ENCODE assay signal across 8 cellular contexts in genomic region chr17:80005360-80006338, GRCh38. TPM values are rescaled to one million over a fixed set of nuclear protein-coding genes. Genes with fewer than 3 reads are reported as not detected.
DNase-seq lines count a peak whose midpoint lies in the region; ATAC-seq and TF ChIP-seq lines count a peak whose summit lies in the region.

No MANE protein-coding gene starts in this region.

- H3K27ac Mint-ChIP-seq in stimulated activated naive CD8-positive, alpha-beta T cell treated with anti-CD3 and anti-CD28 coated beads, Interleukin-15, amount 100 ng/mL, for 72 hours, result peak overlapping the region in 1 of 2 donors; percentile 91

- no peak for TF ChIP-seq POLR2A in NB4 (IDR thresholded peaks at IDR 0.05; ENCODE audit: extremely low read depth, insufficient read length)

- DNase-seq in NCI-H510A treated with DMSO at 0.1 percent for 48 hours (lab: John Stamatoyannopoulos, UW) (peak; percentile 34), NCI-H510A (lab: John Stamatoyannopoulos, UW) (no peak), NB4 (ENCODE audit: low read depth) (peak; percentile 63), ecto neural progenitor cell (ENCODE audit: low spot score) (peak; percentile 83), lung microvascular endothelial cell (ENCODE audit: low read depth in 2 of 2) (peak; percentile 45 to 69)
- DNase-seq in activated CD4-positive, alpha-beta T cell treated with anti-CD3 and anti-CD28 coated beads for 48 hours, result peak; percentile 66
- DNase-seq in stimulated activated naive CD8-positive, alpha-beta T cell treated with anti-CD3 and anti-CD28 coated beads, Interleukin-15, amount 100 ng/mL, for 72 hours, result peak; percentile 71 to 73

- no peak overlapping the region for H3K4me3 ChIP-seq in NB4 (ENCODE audit: low read depth, low read length)

- peak overlapping the region; percentile 55 to 76 for H3K4me3 Mint-ChIP-seq in stimulated activated naive CD8-positive, alpha-beta T cell treated with anti-CD3 and anti-CD28 coated beads, Interleukin-15, amount 100 ng/mL, for 72 hours

- no peaks in the 10 kb centered on the region for H3K9me3 Mint-ChIP-seq in stimulated activated naive CD8-positive, alpha-beta T cell treated with anti-CD3 and anti-CD28 coated beads, Interleukin-15, amount 100 ng/mL, for 72 hours

- H3K27me3 Mint-ChIP-seq in stimulated activated naive CD8-positive, alpha-beta T cell treated with anti-CD3 and anti-CD28 coated beads, Interleukin-15, amount 100 ng/mL, for 72 hours, result no peaks in the 10 kb centered on the region

- peaks cover 28% of the 10 kb centered on the region for H3K4me1 Mint-ChIP-seq in stimulated activated naive CD8-positive, alpha-beta T cell treated with anti-CD3 and anti-CD28 coated beads, Interleukin-15, amount 100 ng/mL, for 72 hours

- peak; percentile 54 for ATAC-seq in stimulated activated naive CD8-positive, alpha-beta T cell treated with anti-CD3 and anti-CD28 coated beads, Interleukin-15, amount 100 ng/mL, for 72 hours
- ATAC-seq in GM21528 (IDR thresholded peaks at IDR 0.05; ENCODE audit: low FRiP score, unreplicated experiment), result no peak

- TF ChIP-seq CTCF in NB4 (IDR thresholded peaks at IDR 0.05; ENCODE audit: low read depth, low read length), result peak; percentile 90

RNA-seq across cellular contexts. Expression of gene TBC1D16, which starts 30.0 kb away (rescaled TPM):
- 31.2 and 48.8 TPM in 2 replicates for total RNA-seq in lung microvascular endothelial cell

RNA-seq across cellular contexts. Expression of gene CCDC40, which starts 30.8 kb away (rescaled TPM):
- total RNA-seq in lung microvascular endothelial cell, result 0.87 and 4.0 TPM in 2 replicates
